21 cellular contexts compared by ENCODE assay signal in genomic region chrX:15177316-15177715, GRCh38.
"Had no signal": no experiment of that assay in that cellular context is flagged by ENCODE, and none has a peak within 500 bp of the region (broad histone marks: within the 10 kb centered on the region; RNA-seq: fewer than 3 reads in every experiment).

No MANE protein-coding gene starts in this region.

- ATAC-seq: esophagus mucosa; gastrocnemius medialis; left lobe of liver; mucosa of descending colon; natural killer cell treated with Interleukin-12 subunit alpha and Interleukin-12 subunit beta and Interleukin-15 and Interleukin-18, amount 100 ng/mL, for 72 hours; pancreas; right lobe of liver; stimulated activated naive B cell treated with anti-CD40 and anti-IgM and Interleukin-4, amounts not matched to agents 10 μg/mL and 1 μg/mL and 100 μg/mL, for 72 hours; stimulated activated naive CD8-positive, alpha-beta T cell treated with anti-CD3 and anti-CD28 coated beads, Interleukin-15, amount 100 ng/mL, for 72 hours; upper lobe of right lung had no signal

- FAIRE-seq: keratinocyte, pancreas, small intestine had no signal

- DNase-seq: effector CD8-positive, alpha-beta T cell; endodermal cell; foreskin fibroblast; gastrocnemius medialis; head of caudate nucleus; mucosa of descending colon; naive B cell; pancreas; right lobe of liver; small intestine; stimulated activated CD4-positive, alpha-beta T cell treated with anti-CD3 and anti-CD28 coated beads, Interleukin-15, amount 100 ng/mL, for 24 hours; stimulated activated CD4-positive, alpha-beta T cell treated with anti-CD3 and anti-CD28 coated beads, Interleukin-2, amount 100 ng/mL, for 48 hours; stimulated activated naive B cell treated with anti-CD40 and anti-IgM and Interleukin-4, amounts not matched to agents 10 μg/mL and 1 μg/mL and 100 μg/mL, for 72 hours; stimulated activated naive CD8-positive, alpha-beta T cell treated with anti-CD3 and anti-CD28 coated beads, Interleukin-15, amount 100 ng/mL, for 72 hours; transverse colon; upper lobe of right lung; uterus had no signal
